Comparison of ENCODE assay signal across 1 cellular context in genomic region chr17:925846-926245, GRCh38.
TF ChIP-seq lines count a peak whose summit lies in the region.

No MANE protein-coding gene starts in this region.

TF ChIP-seq in IMR-90, 13 proteins besides CTCF, POLR2A, EP300 and RAD21:
- TF ChIP-seq RCOR1 (IDR thresholded peaks at IDR 0.05; ENCODE audit: insufficient replicate concordance, low read length) = no peak
- TF ChIP-seq NFE2L2 (IDR thresholded peaks at IDR 0.05; ENCODE audit: low read depth, low read length) = no peak
- no peak for TF ChIP-seq CEBPB (IDR thresholded peaks at IDR 0.05; ENCODE audit: low read depth, low read length)
